In genomic region chr1:115063238-115063901, GRCh38 we compare ENCODE assay signal across 10 cellular contexts. TPM values are rescaled to one million over a fixed set of nuclear protein-coding genes. Genes with fewer than 3 reads are reported as not detected.
DNase-seq lines count a peak whose midpoint lies in the region; ATAC-seq, FAIRE-seq and TF ChIP-seq lines count a peak whose summit lies in the region.
"Had no signal": no experiment of that assay in that cellular context is flagged by ENCODE, and none has a peak within 500 bp of the region (broad histone marks: within the 10 kb centered on the region; RNA-seq: fewer than 3 reads in every experiment).

No MANE protein-coding gene starts in this region.

- no peak overlapping the region for H2BK5ac ChIP-seq in neuronal stem cell (ENCODE audit: low read length)

- H3K27ac ChIP-seq in smooth muscle cell (ENCODE audit: low read depth) (peak overlapping the region; percentile 61), neuronal stem cell (replicated peaks; ENCODE audit: low read length) (no peak overlapping the region), HepG2 (ENCODE audit: extremely low read length, insufficient read depth, low read length) (no peak overlapping the region)

- H2BK15ac ChIP-seq in neuronal stem cell (ENCODE audit: low read length), result no peak overlapping the region

- H4K20me1 ChIP-seq in smooth muscle cell (ENCODE audit: low read depth) (no peaks in the 10 kb centered on the region), HepG2 (ENCODE audit: insufficient read depth, low read length) (no peaks in the 10 kb centered on the region)

- no peak overlapping the region for H3K23ac ChIP-seq in neuronal stem cell (ENCODE audit: low read depth, low read length, poor library complexity)

- no peak overlapping the region for H3K14ac ChIP-seq in neuronal stem cell (ENCODE audit: low read length)

- H3K79me2 ChIP-seq in smooth muscle cell (ENCODE audit: low read depth), result no peaks in the 10 kb centered on the region
- no peaks in the 10 kb centered on the region for H3K79me2 ChIP-seq in HepG2 (ENCODE audit: insufficient read depth, low read length)

- no peak for TF ChIP-seq POLR2A in HepG2 (IDR thresholded peaks at IDR 0.05; ENCODE audit: insufficient read depth in 1 of 2, low read depth in 2 of 2, low read length in 2 of 2)

- intact Hi-C loops in HepG2 (cut with micrococcal nuclease; ENCODE audit: unreplicated experiment), result no loop called here

- no peak for FAIRE-seq in HepG2 (lab: Jason Lieb, UNC)
- FAIRE-seq: A204.1 had no signal

- H3K9me3 ChIP-seq in smooth muscle cell (replicated peaks; ENCODE audit: low read depth) (no peaks in the 10 kb centered on the region), neuronal stem cell (replicated peaks in 1 of 2; ENCODE audit: control insufficient read depth in 2 of 2, insufficient read depth in 1 of 2, low read depth in 1 of 2, low read length in 2 of 2) (no peaks in the 10 kb centered on the region), HepG2 (ENCODE audit: low read length) (no peaks in the 10 kb centered on the region)

- H3K79me1 ChIP-seq in neuronal stem cell (ENCODE audit: low read depth, low read length), result no peaks in the 10 kb centered on the region

- no TSS peak for BruUV-seq in HepG2 (replicated peaks; lab: Mats Ljungman, UMichigan)

- no peak for TF ChIP-seq RAD21 in HepG2 (CRISPR knock-in tag; IDR thresholded peaks at IDR 0.05)

- no peaks in the 10 kb centered on the region for H3K27me3 ChIP-seq in smooth muscle cell (ENCODE audit: low read depth)
- H3K27me3 ChIP-seq in neuronal stem cell (ENCODE audit: control insufficient read depth in 3 of 3, insufficient read depth in 3 of 3, low read depth in 1 of 3, low read length in 3 of 3), result no peaks in the 10 kb centered on the region
- H3K27me3 ChIP-seq in HepG2 (ENCODE audit: control insufficient read depth in 1 of 2, insufficient read depth in 2 of 2, low read length in 2 of 2), result peaks cover 0 to 2% of the 10 kb centered on the region in 2 experiments; a peak in 1 of 5 replicates

- peak; percentile 16 to 24 for DNase-seq in activated CD4-positive, alpha-beta T cell treated with anti-CD3 and anti-CD28 coated beads for 4 hours
- DNase-seq in activated CD4-positive, alpha-beta T cell treated with anti-CD3 and anti-CD28 coated beads, Interleukin-2, amount 50 U/mL, for 4 hours, result no peak
- DNase-seq in NCI-H526 (lab: John Stamatoyannopoulos, UW) (peak; percentile 76 to 86), amniotic epithelial cell (ENCODE audit: low read depth) (peak; percentile 48), smooth muscle cell (lab: John Stamatoyannopoulos, UW; ENCODE audit: unreplicated experiment) (no peak), neuronal stem cell (ENCODE audit: low spot score) (no peak), HepG2 (ENCODE audit: low spot score) (no peak)
- DNase-seq: NCI-H1436 treated with DMSO at 0.1 percent for 48 hours had no signal

- no peak overlapping the region for H3K4ac ChIP-seq in neuronal stem cell (ENCODE audit: low read length)

- H4K8ac ChIP-seq in neuronal stem cell (ENCODE audit: low read depth, low read length), result no peak overlapping the region

- H3K36me3 ChIP-seq in smooth muscle cell (ENCODE audit: low read depth), result no peaks in the 10 kb centered on the region
- no peaks in the 10 kb centered on the region for H3K36me3 ChIP-seq in neuronal stem cell (replicated peaks in 1 of 2; ENCODE audit: control insufficient read depth in 2 of 2, insufficient read depth in 2 of 2, low read length in 2 of 2)
- no peaks in the 10 kb centered on the region for H3K36me3 ChIP-seq in HepG2 (replicated peaks in 1 of 2; ENCODE audit: control insufficient read depth in 1 of 2, insufficient read depth in 2 of 2, low read length in 2 of 2)

- H3K9ac ChIP-seq in smooth muscle cell (ENCODE audit: low read depth) (no peak overlapping the region), neuronal stem cell (ENCODE audit: low read depth, low read length, poor library complexity) (no peak overlapping the region), HepG2 (ENCODE audit: insufficient read depth, low read depth, low read length) (no peak overlapping the region)

- TF ChIP-seq CTCF in smooth muscle cell (IDR thresholded peaks at IDR 0.05; ENCODE audit: borderline replicate concordance, insufficient read depth, poor library complexity, severe bottlenecking), result no peak
- TF ChIP-seq CTCF in HepG2 (CRISPR knock-in tag; IDR thresholded peaks at IDR 0.05), result no peak

- H2BK120ac ChIP-seq in neuronal stem cell (ENCODE audit: low read depth, low read length), result no peak overlapping the region

- H3K4me3 ChIP-seq in smooth muscle cell (no peak overlapping the region), neuronal stem cell (ENCODE audit: low read length in 2 of 2) (no peak overlapping the region), HepG2 (replicated peaks in 1 of 3; ENCODE audit: insufficient read depth in 1 of 3, low read depth in 2 of 3, low read length in 3 of 3) (no peak overlapping the region)

- H3K4me1 ChIP-seq in smooth muscle cell (ENCODE audit: low read depth), result no peaks in the 10 kb centered on the region
- H3K4me1 ChIP-seq in neuronal stem cell (ENCODE audit: control insufficient read depth in 2 of 2, insufficient read depth in 1 of 2, low read depth in 1 of 2, low read length in 2 of 2), result peaks cover 0 to under 1% of the 10 kb centered on the region in 2 donors
- no peaks in the 10 kb centered on the region for H3K4me1 ChIP-seq in HepG2 (ENCODE audit: insufficient read depth, low read length)

- CTCF ChIA-PET in HepG2 (lab: Yijun Ruan, JAX; ENCODE audit: low intra/inter-chr PET ratio, low total read pairs), result no interaction called here

- no peak overlapping the region for H3K18ac ChIP-seq in neuronal stem cell (ENCODE audit: low read length)

- 85% methylated on average over 7 of the region's 7 CpGs for WGBS in smooth muscle cell (ENCODE audit: low lambda C conversion rate)
- WGBS in neuronal stem cell (ENCODE audit: extremely low coverage in 2 of 2, insufficient read length in 2 of 2, insufficient replicate concordance in 1 of 2), 2 donors, result no CpG with 5 or more reads among the region's 7 CpGs
- 38% methylated on average over 7 of the region's 7 CpGs for WGBS in HepG2 (ENCODE audit: low lambda C conversion rate)

- POLR2A ChIA-PET in HepG2 (lab: Yijun Ruan, JAX), result no interaction called here

- no peak for TF ChIP-seq EP300 in HepG2 (IDR thresholded peaks at IDR 0.05; ENCODE audit: low read depth in 2 of 2, low read length in 2 of 2)
- no peak for TF ChIP-seq EP300 in HepG2 (CRISPR knock-in tag; IDR thresholded peaks at IDR 0.05; ENCODE audit: borderline replicate concordance)

- in situ Hi-C loops in HepG2 (cut with HindIII; ENCODE audit: extremely low pct_ligation_motif_present, low pct_unique_long_range_greater_than_20kb), result no loop called here

- H4K91ac ChIP-seq in neuronal stem cell (ENCODE audit: low read depth, low read length, poor library complexity), result no peak overlapping the region

- H2BK12ac ChIP-seq in neuronal stem cell (ENCODE audit: low read length), result no peak overlapping the region

- no peak overlapping the region for H2AFZ ChIP-seq in smooth muscle cell (ENCODE audit: low read depth)
- no peak overlapping the region for H2AFZ ChIP-seq in neuronal stem cell (ENCODE audit: low read length)
- no peak overlapping the region for H2AFZ ChIP-seq in HepG2 (ENCODE audit: low read length)

- H3F3A ChIP-seq in smooth muscle cell (ENCODE audit: low read depth), result peaks cover 5% of the 10 kb centered on the region

- ATAC-seq in GM21528 (IDR thresholded peaks at IDR 0.05; ENCODE audit: low FRiP score, unreplicated experiment), result no peak
- no peak for ATAC-seq in HepG2

- H3K4me2 ChIP-seq in smooth muscle cell, result no peak overlapping the region
- no peak overlapping the region for H3K4me2 ChIP-seq in neuronal stem cell (ENCODE audit: insufficient read depth, low read length, poor library complexity, severe bottlenecking)
- no peak overlapping the region for H3K4me2 ChIP-seq in HepG2 (ENCODE audit: low read depth, low read length)

- H2AK5ac ChIP-seq in neuronal stem cell (ENCODE audit: low read depth, low read length), result no peak overlapping the region

RNA-seq across cellular contexts. Expression of gene TSPAN2, which starts 25.9 kb away (rescaled TPM):
- total RNA-seq in smooth muscle cell (10.9 and 17.4 TPM in 2 replicates), HepG2 (2016; rRNA removed; fragmentation: Illumina TruSeq; extraction: Trizol) (not detected in 2 replicates)
- polyA plus RNA-seq in smooth muscle cell (13.8 and 26.9 TPM in 2 replicates), HepG2 (2011; rRNA removed) (not detected in 2 replicates)
- 22.5 TPM for polyA plus RNA-seq in neuronal stem cell (2013, experiment 1 of 2)
- 22.9 TPM for polyA plus RNA-seq in neuronal stem cell (2013, experiment 2 of 2)
- total RNA-seq in HepG2 (2016; cell fraction: cytosol; rRNA removed; fragmentation: Illumina TruSeq; extraction: Trizol; ENCODE audit: low read depth), result not detected in 2 replicates
- not detected in 2 replicates for total RNA-seq in HepG2 (2016; cell fraction: insoluble cytoplasmic fraction; rRNA removed; fragmentation: Illumina TruSeq; extraction: Trizol)
- not detected in 2 replicates for total RNA-seq in HepG2 (2016; cell fraction: membrane; rRNA removed; fragmentation: Illumina TruSeq; extraction: Trizol)
- not detected in 2 replicates for total RNA-seq in HepG2 (2016; cell fraction: nucleus; rRNA removed; fragmentation: Illumina TruSeq; extraction: Trizol)
- not detected in 2 replicates for polyA plus RNA-seq in HepG2 (2011; cell fraction: cytosol; rRNA removed)
- not detected in 2 replicates for polyA plus RNA-seq in HepG2 (2011; cell fraction: nucleus; rRNA removed)
- polyA plus RNA-seq in HepG2 (2012), result not detected in 2 replicates
- polyA plus RNA-seq in HepG2 (2016; cell fraction: cytosol; fragmentation: Illumina TruSeq; extraction: Trizol; ENCODE audit: low read depth), result not detected in 2 replicates
- not detected in 2 replicates for polyA plus RNA-seq in HepG2 (2016; cell fraction: insoluble cytoplasmic fraction; fragmentation: Illumina TruSeq; extraction: Trizol; ENCODE audit: low read depth)
- not detected in 2 replicates for polyA plus RNA-seq in HepG2 (2016; cell fraction: membrane; fragmentation: Illumina TruSeq; extraction: Trizol; ENCODE audit: low read depth)
- not detected in 2 replicates for polyA plus RNA-seq in HepG2 (2016; cell fraction: nucleus; fragmentation: Illumina TruSeq; extraction: Trizol; ENCODE audit: insufficient read depth, low read depth)
- not detected in 2 replicates for polyA minus RNA-seq in HepG2 (2011; rRNA and poly(A)+ RNA removed; ENCODE audit: low replicate concordance)
- not detected in 2 replicates for polyA minus RNA-seq in HepG2 (2011; cell fraction: cytosol; rRNA and poly(A)+ RNA removed)
- not detected in 2 replicates for polyA minus RNA-seq in HepG2 (2011; cell fraction: nucleus; rRNA and poly(A)+ RNA removed)

RNA-seq across cellular contexts. Expression of gene TSHB, which starts 33.7 kb away (rescaled TPM):
- total RNA-seq in smooth muscle cell (not detected in 2 replicates), HepG2 (2016; rRNA removed; fragmentation: Illumina TruSeq; extraction: Trizol) (not detected in 2 replicates)
- polyA plus RNA-seq in smooth muscle cell (not detected in 2 replicates), HepG2 (2011; rRNA removed) (not detected in 2 replicates)
- polyA plus RNA-seq in neuronal stem cell (2013, experiment 1 of 2), result not detected
- not detected for polyA plus RNA-seq in neuronal stem cell (2013, experiment 2 of 2)
- not detected in 2 replicates for total RNA-seq in HepG2 (2016; cell fraction: cytosol; rRNA removed; fragmentation: Illumina TruSeq; extraction: Trizol; ENCODE audit: low read depth)
- not detected in 2 replicates for total RNA-seq in HepG2 (2016; cell fraction: insoluble cytoplasmic fraction; rRNA removed; fragmentation: Illumina TruSeq; extraction: Trizol)
- total RNA-seq in HepG2 (2016; cell fraction: membrane; rRNA removed; fragmentation: Illumina TruSeq; extraction: Trizol), result not detected in 2 replicates
- not detected in 2 replicates for total RNA-seq in HepG2 (2016; cell fraction: nucleus; rRNA removed; fragmentation: Illumina TruSeq; extraction: Trizol)
- not detected in 2 replicates for polyA plus RNA-seq in HepG2 (2011; cell fraction: cytosol; rRNA removed)
- not detected in 2 replicates for polyA plus RNA-seq in HepG2 (2011; cell fraction: nucleus; rRNA removed)
- not detected in 2 replicates for polyA plus RNA-seq in HepG2 (2012)
- polyA plus RNA-seq in HepG2 (2016; cell fraction: cytosol; fragmentation: Illumina TruSeq; extraction: Trizol; ENCODE audit: low read depth), result not detected in 2 replicates
- polyA plus RNA-seq in HepG2 (2016; cell fraction: insoluble cytoplasmic fraction; fragmentation: Illumina TruSeq; extraction: Trizol; ENCODE audit: low read depth), result not detected in 2 replicates
- polyA plus RNA-seq in HepG2 (2016; cell fraction: membrane; fragmentation: Illumina TruSeq; extraction: Trizol; ENCODE audit: low read depth), result not detected in 2 replicates
- polyA plus RNA-seq in HepG2 (2016; cell fraction: nucleus; fragmentation: Illumina TruSeq; extraction: Trizol; ENCODE audit: insufficient read depth, low read depth), result not detected in 2 replicates
- polyA minus RNA-seq in HepG2 (2011; rRNA and poly(A)+ RNA removed; ENCODE audit: low replicate concordance), result not detected in 2 replicates
- polyA minus RNA-seq in HepG2 (2011; cell fraction: cytosol; rRNA and poly(A)+ RNA removed), result not detected in 2 replicates
- not detected in 2 replicates for polyA minus RNA-seq in HepG2 (2011; cell fraction: nucleus; rRNA and poly(A)+ RNA removed)

Comparison
In these comparisons a context has a peak if more than half of its experiments do, and no peak if none do; other contexts are left out.
1. DNase-seq: peak in activated CD4-positive, alpha-beta T cell treated with anti-CD3 and anti-CD28 coated beads for 4 hours (2 of 2), NCI-H526 (2 of 2) and amniotic epithelial cell (single experiment); none in activated CD4-positive, alpha-beta T cell treated with anti-CD3 and anti-CD28 coated beads, Interleukin-2, amount 50 U/mL, for 4 hours (0 of 2), smooth muscle cell (single experiment), neuronal stem cell (single experiment) and HepG2 (single experiment).
2. RNA of gene TSPAN2, which starts 25.9 kb away (total RNA-seq): 10.9 to 17.4 TPM in smooth muscle cell; not detected in HepG2; every median in the first group is over 10 times any median in the second.